In genomic region chr4:13495753-13496152, GRCh38 we compare ENCODE assay signal across 6 cellular contexts. TPM values are rescaled to one million over a fixed set of nuclear protein-coding genes. Genes with fewer than 3 reads are reported as not detected.
"Had no signal": no experiment of that assay in that cellular context is flagged by ENCODE, and none has a peak within 500 bp of the region (broad histone marks: within the 10 kb centered on the region; RNA-seq: fewer than 3 reads in every experiment).

No MANE protein-coding gene starts in this region.

- H3K4me3 ChIP-seq: GM12878 had no signal

- ATAC-seq: GM12878 had no signal

- DNase-seq: GDM1 had no signal

- FAIRE-seq: GM12891, GM12892, GM18507, GM19239 had no signal

RNA-seq across cellular contexts. Expression of gene NKX3-2, which starts 48.6 kb away (rescaled TPM):
- total RNA-seq: GM12878 had no signal
- polyA plus RNA-seq: GM12878 had no signal
